ENCODE assay signal across 8 cellular contexts in the genomic region with DNA sequence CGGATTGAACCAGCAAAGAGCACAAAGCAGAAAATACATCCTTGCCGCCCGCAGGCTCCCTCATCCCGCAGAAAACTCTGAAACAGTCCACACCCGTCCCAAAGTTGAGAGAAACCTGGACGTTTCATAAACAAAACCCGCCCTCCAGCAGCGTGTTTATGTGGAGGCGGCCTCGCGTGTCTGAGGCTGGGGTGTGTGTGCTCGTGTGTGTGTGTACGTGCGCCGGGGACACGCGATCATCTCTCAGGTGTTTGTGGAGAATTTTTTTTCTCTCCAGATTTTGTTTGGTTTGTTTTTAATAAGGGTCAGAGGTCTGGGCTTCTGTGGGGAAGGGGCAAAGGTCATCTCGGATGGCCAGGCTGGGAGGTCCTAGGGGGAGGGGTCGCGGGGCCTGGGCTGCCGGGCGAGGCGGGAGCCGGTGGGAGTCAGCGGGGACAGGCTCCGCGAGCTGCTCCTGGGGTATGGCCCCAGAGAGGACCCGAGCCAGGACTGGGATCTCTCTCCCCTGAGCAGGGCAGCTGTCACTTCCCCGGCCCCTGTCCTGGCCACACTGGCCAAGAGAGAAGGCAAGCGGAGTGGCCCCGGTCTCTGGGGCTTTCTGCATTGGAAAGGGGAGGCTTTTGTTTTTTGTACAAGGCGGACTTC.
DNase-seq lines count a peak whose midpoint lies in the region; ATAC-seq and TF ChIP-seq lines count a peak whose summit lies in the region.

No MANE protein-coding gene starts in this region.

- peak overlapping the region; percentile 73 for H3K4me3 Mint-ChIP-seq in activated CD4-positive, alpha-beta memory T cell treated with anti-CD3 and anti-CD28 coated beads for 36 hours
- H3K4me3 Mint-ChIP-seq in nephron progenitor cell: peak overlapping the region; percentile 74

- peak overlapping the region; percentile 72 for H2AFZ ChIP-seq in ACC112 (ENCODE audit: low read length, unreplicated experiment)

- H3K27ac Mint-ChIP-seq in activated CD4-positive, alpha-beta memory T cell treated with anti-CD3 and anti-CD28 coated beads for 36 hours: peak overlapping the region; percentile 90
- H3K27ac Mint-ChIP-seq in nephron progenitor cell: peak overlapping the region; percentile 99

- H3K9me3 Mint-ChIP-seq in activated CD4-positive, alpha-beta memory T cell treated with anti-CD3 and anti-CD28 coated beads for 36 hours: peaks cover 10% of the 10 kb centered on the region
- H3K9me3 Mint-ChIP-seq in nephron progenitor cell: peaks cover 12% of the 10 kb centered on the region

- H3K4me3 ChIP-seq in ACC112 (ENCODE audit: low read depth, low read length): peak overlapping the region; percentile 82
- H3K4me3 ChIP-seq in HUES64 (ENCODE audit: low read length): peak overlapping the region; percentile 57
- peak overlapping the region; percentile 53 to 67 for H3K4me3 ChIP-seq in esophagus (ENCODE audit: low read depth in 1 of 2, low read length in 2 of 2)

- no peaks in the 10 kb centered on the region for H3K79me2 ChIP-seq in ACC112 (ENCODE audit: control insufficient read depth, insufficient read depth, low read length, unreplicated experiment)

- H3K27ac ChIP-seq in ACC112 (ENCODE audit: low read depth, low read length) (peak overlapping the region; percentile 90), HUES64 (ENCODE audit: low read depth, low read length) (peak overlapping the region; percentile 98), esophagus (ENCODE audit: low read depth in 2 of 2, low read length in 1 of 2) (peak overlapping the region; percentile 90 to 94)

- H3K9ac ChIP-seq in HUES64 (ENCODE audit: low read depth, low read length): peak overlapping the region; percentile 96

- H3K27me3 ChIP-seq in ACC112 (ENCODE audit: insufficient read depth, low read length) (no peaks in the 10 kb centered on the region), HUES64 (ENCODE audit: insufficient read depth, low read length) (no peaks in the 10 kb centered on the region), esophagus (ENCODE audit: control insufficient read depth in 1 of 2, insufficient read depth in 2 of 2, low read length in 2 of 2) (no peaks in the 10 kb centered on the region)

- WGBS in HUES64: 32% methylated on average over 32 of the region's 32 CpGs
- 32% methylated on average over 31 to 32 of the region's 32 CpGs for WGBS in esophagus, 2 donors

- H3K4me1 ChIP-seq in ACC112 (ENCODE audit: control insufficient read depth, insufficient read depth, low read length, unreplicated experiment) (peaks cover 19% of the 10 kb centered on the region), HUES64 (ENCODE audit: insufficient read depth, low read length) (peaks cover 25% of the 10 kb centered on the region), esophagus (ENCODE audit: control insufficient read depth in 2 of 2, insufficient read depth in 2 of 2, low read length in 1 of 2) (peaks cover 0 to 6% of the 10 kb centered on the region in 2 donors)

- no peak for ATAC-seq in HG02571 (IDR thresholded peaks at IDR 0.05; ENCODE audit: unreplicated experiment)

- H3K36me3 Mint-ChIP-seq in activated CD4-positive, alpha-beta memory T cell treated with anti-CD3 and anti-CD28 coated beads for 36 hours: peaks cover 5% of the 10 kb centered on the region
- peaks cover 9% of the 10 kb centered on the region for H3K36me3 Mint-ChIP-seq in nephron progenitor cell (ENCODE audit: low read depth)

- intact Hi-C loops in activated CD4-positive, alpha-beta memory T cell treated with anti-CD3 and anti-CD28 coated beads for 36 hours (cut with micrococcal nuclease): loop anchor here (5.0 kb wide), 2 partner anchors 68 to 473 kb away; no protein-coding TSS in a partner anchor
- intact Hi-C loops in posterior vena cava (cut with DNase I): loop anchor here (5.0 to 10.0 kb wide), 2 partner anchors 60 to 272 kb away; no protein-coding TSS in a partner anchor

- peaks cover 14% of the 10 kb centered on the region for H3K4me1 Mint-ChIP-seq in activated CD4-positive, alpha-beta memory T cell treated with anti-CD3 and anti-CD28 coated beads for 36 hours (ENCODE audit: low read depth)
- peaks cover 79% of the 10 kb centered on the region for H3K4me1 Mint-ChIP-seq in nephron progenitor cell

- H3K9me3 ChIP-seq in HUES64 (ENCODE audit: insufficient read depth, low read depth, low read length): no peaks in the 10 kb centered on the region
- H3K9me3 ChIP-seq in esophagus (ENCODE audit: control insufficient read depth in 2 of 2, insufficient read depth in 1 of 2, low read depth in 1 of 2, low read length in 1 of 2): peaks cover 0 to 5% of the 10 kb centered on the region in 2 donors

- TF ChIP-seq CTCF in nephron progenitor cell (IDR thresholded peaks at IDR 0.05): no peak

- no peaks in the 10 kb centered on the region for H3K27me3 Mint-ChIP-seq in activated CD4-positive, alpha-beta memory T cell treated with anti-CD3 and anti-CD28 coated beads for 36 hours
- H3K27me3 Mint-ChIP-seq in nephron progenitor cell (ENCODE audit: low read depth, poor library complexity): peaks cover 6% of the 10 kb centered on the region

- DNase-seq in activated CD4-positive, alpha-beta memory T cell treated with anti-CD3 and anti-CD28 coated beads for 36 hours: peak; percentile 39
- DNase-seq in nephron progenitor cell (peak; percentile 82), posterior vena cava (ENCODE audit: low spot score) (no peak), NCI-H2107 treated with DMSO at 0.1 percent for 48 hours (lab: John Stamatoyannopoulos, UW; ENCODE audit: unreplicated experiment) (no peak)

- POLR2A ChIA-PET in activated CD4-positive, alpha-beta memory T cell treated with anti-CD3 and anti-CD28 coated beads for 36 hours (lab: Charles Lee): interaction anchor here (1.0 kb wide), 1 partner anchor 46 kb away, joined by 4 read pairs; no protein-coding TSS in a partner anchor

- H3K36me3 ChIP-seq in ACC112 (ENCODE audit: insufficient read depth, low read length) (no peaks in the 10 kb centered on the region), HUES64 (ENCODE audit: insufficient read depth, low read length) (no peaks in the 10 kb centered on the region), esophagus (ENCODE audit: control insufficient read depth in 2 of 2, insufficient read depth in 2 of 2, low read length in 1 of 2) (no peaks in the 10 kb centered on the region)

- CTCF ChIA-PET in activated CD4-positive, alpha-beta memory T cell treated with anti-CD3 and anti-CD28 coated beads for 36 hours (lab: Charles Lee): interaction anchor here (1.7 kb wide), 1 partner anchor 272 kb away, joined by 4 read pairs; no protein-coding TSS in a partner anchor

Comparison
In these comparisons a context has a peak if more than half of its experiments do, and no peak if none do; other contexts are left out.
1. DNase-seq: peak in activated CD4-positive, alpha-beta memory T cell treated with anti-CD3 and anti-CD28 coated beads for 36 hours (single experiment) and nephron progenitor cell (single experiment); none in posterior vena cava (single experiment) and NCI-H2107 treated with DMSO at 0.1 percent for 48 hours (single experiment).
2. Peak in every context shown above with its lines, with median percentiles within 50 percentile points of each other: H3K27ac ChIP-seq and H3K4me3 ChIP-seq.